2 cellular contexts compared by ENCODE assay signal in the genomic region with DNA sequence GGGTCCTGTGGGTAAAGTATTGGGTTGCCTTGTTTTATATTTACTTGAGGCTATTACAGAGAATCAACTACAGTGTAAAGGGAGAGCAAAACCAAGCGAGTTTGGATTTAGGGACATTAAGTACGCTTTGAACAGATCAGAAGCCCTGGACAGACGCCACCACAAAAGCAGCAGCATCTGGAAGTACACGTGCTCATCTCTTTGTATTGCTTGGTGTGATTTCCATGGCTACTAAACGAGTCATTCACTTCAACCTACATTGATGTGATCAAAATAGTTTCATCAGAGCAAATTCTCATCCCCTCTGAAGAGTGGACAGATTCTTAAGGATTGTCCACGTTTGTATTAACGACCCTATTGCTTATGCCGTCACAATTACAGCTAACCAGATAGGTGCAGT.
TF ChIP-seq lines count a peak whose summit lies in the region.

No MANE protein-coding gene starts in this region.

TF ChIP-seq in liver, 16 proteins besides CTCF, POLR2A, EP300 and RAD21 (continued from another document):
- TF ChIP-seq, protein P1, sequence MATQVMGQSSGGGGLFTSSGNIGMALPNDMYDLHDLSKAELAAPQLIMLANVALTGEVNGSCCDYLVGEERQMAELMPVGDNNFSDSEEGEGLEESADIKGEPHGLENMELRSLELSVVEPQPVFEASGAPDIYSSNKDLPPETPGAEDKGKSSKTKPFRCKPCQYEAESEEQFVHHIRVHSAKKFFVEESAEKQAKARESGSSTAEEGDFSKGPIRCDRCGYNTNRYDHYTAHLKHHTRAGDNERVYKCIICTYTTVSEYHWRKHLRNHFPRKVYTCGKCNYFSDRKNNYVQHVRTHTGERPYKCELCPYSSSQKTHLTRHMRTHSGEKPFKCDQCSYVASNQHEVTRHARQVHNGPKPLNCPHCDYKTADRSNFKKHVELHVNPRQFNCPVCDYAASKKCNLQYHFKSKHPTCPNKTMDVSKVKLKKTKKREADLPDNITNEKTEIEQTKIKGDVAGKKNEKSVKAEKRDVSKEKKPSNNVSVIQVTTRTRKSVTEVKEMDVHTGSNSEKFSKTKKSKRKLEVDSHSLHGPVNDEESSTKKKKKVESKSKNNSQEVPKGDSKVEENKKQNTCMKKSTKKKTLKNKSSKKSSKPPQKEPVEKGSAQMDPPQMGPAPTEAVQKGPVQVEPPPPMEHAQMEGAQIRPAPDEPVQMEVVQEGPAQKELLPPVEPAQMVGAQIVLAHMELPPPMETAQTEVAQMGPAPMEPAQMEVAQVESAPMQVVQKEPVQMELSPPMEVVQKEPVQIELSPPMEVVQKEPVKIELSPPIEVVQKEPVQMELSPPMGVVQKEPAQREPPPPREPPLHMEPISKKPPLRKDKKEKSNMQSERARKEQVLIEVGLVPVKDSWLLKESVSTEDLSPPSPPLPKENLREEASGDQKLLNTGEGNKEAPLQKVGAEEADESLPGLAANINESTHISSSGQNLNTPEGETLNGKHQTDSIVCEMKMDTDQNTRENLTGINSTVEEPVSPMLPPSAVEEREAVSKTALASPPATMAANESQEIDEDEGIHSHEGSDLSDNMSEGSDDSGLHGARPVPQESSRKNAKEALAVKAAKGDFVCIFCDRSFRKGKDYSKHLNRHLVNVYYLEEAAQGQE (IDR thresholded peaks at IDR 0.05) = no peak
- TF ChIP-seq NR2F2 (IDR thresholded peaks at IDR 0.05) (no peak), RXRA (IDR thresholded peaks at IDR 0.05) (peak; percentile 32 to 36), SP1 (IDR thresholded peaks at IDR 0.05) (peak; percentile 65), YY1 (IDR thresholded peaks at IDR 0.05) (peak; percentile 68), TAF1 (conservative IDR thresholded peaks at IDR 0.05) (no peak), JUND (IDR thresholded peaks at IDR 0.05) (peak; percentile 9 to 14), GABPA (IDR thresholded peaks at IDR 0.05 in 1 of 2, conservative IDR thresholded peaks at IDR 0.05 in 1 of 2) (no peak)
- TF ChIP-seq, protein P2, sequence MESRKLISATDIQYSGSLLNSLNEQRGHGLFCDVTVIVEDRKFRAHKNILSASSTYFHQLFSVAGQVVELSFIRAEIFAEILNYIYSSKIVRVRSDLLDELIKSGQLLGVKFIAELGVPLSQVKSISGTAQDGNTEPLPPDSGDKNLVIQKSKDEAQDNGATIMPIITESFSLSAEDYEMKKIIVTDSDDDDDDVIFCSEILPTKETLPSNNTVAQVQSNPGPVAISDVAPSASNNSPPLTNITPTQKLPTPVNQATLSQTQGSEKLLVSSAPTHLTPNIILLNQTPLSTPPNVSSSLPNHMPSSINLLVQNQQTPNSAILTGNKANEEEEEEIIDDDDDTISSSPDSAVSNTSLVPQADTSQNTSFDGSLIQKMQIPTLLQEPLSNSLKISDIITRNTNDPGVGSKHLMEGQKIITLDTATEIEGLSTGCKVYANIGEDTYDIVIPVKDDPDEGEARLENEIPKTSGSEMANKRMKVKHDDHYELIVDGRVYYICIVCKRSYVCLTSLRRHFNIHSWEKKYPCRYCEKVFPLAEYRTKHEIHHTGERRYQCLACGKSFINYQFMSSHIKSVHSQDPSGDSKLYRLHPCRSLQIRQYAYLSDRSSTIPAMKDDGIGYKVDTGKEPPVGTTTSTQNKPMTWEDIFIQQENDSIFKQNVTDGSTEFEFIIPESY (IDR thresholded peaks at IDR 0.05) = no peak
- TF ChIP-seq, protein P3, sequence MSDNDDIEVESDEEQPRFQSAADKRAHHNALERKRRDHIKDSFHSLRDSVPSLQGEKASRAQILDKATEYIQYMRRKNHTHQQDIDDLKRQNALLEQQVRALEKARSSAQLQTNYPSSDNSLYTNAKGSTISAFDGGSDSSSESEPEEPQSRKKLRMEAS (IDR thresholded peaks at IDR 0.05) = peak; percentile 81
- TF ChIP-seq, protein P4, sequence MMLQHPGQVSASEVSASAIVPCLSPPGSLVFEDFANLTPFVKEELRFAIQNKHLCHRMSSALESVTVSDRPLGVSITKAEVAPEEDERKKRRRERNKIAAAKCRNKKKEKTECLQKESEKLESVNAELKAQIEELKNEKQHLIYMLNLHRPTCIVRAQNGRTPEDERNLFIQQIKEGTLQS (IDR thresholded peaks at IDR 0.05) = peak; percentile 54

TF ChIP-seq in HepG2, 621 proteins besides CTCF, POLR2A, EP300 and RAD21:
- TF ChIP-seq, protein P5, sequence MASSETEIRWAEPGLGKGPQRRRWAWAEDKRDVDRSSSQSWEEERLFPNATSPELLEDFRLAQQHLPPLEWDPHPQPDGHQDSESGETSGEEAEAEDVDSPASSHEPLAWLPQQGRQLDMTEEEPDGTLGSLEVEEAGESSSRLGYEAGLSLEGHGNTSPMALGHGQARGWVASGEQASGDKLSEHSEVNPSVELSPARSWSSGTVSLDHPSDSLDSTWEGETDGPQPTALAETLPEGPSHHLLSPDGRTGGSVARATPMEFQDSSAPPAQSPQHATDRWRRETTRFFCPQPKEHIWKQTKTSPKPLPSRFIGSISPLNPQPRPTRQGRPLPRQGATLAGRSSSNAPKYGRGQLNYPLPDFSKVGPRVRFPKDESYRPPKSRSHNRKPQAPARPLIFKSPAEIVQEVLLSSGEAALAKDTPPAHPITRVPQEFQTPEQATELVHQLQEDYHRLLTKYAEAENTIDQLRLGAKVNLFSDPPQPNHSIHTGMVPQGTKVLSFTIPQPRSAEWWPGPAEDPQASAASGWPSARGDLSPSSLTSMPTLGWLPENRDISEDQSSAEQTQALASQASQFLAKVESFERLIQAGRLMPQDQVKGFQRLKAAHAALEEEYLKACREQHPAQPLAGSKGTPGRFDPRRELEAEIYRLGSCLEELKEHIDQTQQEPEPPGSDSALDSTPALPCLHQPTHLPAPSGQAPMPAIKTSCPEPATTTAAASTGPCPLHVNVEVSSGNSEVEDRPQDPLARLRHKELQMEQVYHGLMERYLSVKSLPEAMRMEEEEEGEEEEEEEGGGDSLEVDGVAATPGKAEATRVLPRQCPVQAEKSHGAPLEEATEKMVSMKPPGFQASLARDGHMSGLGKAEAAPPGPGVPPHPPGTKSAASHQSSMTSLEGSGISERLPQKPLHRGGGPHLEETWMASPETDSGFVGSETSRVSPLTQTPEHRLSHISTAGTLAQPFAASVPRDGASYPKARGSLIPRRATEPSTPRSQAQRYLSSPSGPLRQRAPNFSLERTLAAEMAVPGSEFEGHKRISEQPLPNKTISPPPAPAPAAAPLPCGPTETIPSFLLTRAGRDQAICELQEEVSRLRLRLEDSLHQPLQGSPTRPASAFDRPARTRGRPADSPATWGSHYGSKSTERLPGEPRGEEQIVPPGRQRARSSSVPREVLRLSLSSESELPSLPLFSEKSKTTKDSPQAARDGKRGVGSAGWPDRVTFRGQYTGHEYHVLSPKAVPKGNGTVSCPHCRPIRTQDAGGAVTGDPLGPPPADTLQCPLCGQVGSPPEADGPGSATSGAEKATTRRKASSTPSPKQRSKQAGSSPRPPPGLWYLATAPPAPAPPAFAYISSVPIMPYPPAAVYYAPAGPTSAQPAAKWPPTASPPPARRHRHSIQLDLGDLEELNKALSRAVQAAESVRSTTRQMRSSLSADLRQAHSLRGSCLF (CRISPR knock-in tag; IDR thresholded peaks at IDR 0.05; ENCODE audit: borderline replicate concordance) = no peak
- TF ChIP-seq RBAK (CRISPR knock-in tag; IDR thresholded peaks at IDR 0.05) (no peak), RELA (CRISPR knock-in tag; IDR thresholded peaks at IDR 0.05) (no peak), CEBPB (IDR thresholded peaks at IDR 0.05; ENCODE audit: borderline replicate concordance, low read depth, low read length) (no peak)
- TF ChIP-seq, protein P6, sequence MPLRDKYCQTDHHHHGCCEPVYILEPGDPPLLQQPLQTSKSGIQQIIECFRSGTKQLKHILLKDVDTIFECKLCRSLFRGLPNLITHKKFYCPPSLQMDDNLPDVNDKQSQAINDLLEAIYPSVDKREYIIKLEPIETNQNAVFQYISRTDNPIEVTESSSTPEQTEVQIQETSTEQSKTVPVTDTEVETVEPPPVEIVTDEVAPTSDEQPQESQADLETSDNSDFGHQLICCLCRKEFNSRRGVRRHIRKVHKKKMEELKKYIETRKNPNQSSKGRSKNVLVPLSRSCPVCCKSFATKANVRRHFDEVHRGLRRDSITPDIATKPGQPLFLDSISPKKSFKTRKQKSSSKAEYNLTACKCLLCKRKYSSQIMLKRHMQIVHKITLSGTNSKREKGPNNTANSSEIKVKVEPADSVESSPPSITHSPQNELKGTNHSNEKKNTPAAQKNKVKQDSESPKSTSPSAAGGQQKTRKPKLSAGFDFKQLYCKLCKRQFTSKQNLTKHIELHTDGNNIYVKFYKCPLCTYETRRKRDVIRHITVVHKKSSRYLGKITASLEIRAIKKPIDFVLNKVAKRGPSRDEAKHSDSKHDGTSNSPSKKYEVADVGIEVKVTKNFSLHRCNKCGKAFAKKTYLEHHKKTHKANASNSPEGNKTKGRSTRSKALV (CRISPR knock-in tag; IDR thresholded peaks at IDR 0.05) = no peak
